Comparison of ENCODE assay signal across 8 cellular contexts in genomic region chr1:193104496-193104905, GRCh38. TPM values are rescaled to one million over a fixed set of nuclear protein-coding genes. Genes with fewer than 3 reads are reported as not detected.
DNase-seq lines count a peak whose midpoint lies in the region; ATAC-seq and TF ChIP-seq lines count a peak whose summit lies in the region.

No MANE protein-coding gene starts in this region.

- peak overlapping the region; percentile 42 for H2AFZ ChIP-seq in HCT116 (ENCODE audit: low read depth, low read length, poor library complexity, severe bottlenecking)

- H3K27me3 ChIP-seq in HCT116 (ENCODE audit: insufficient read depth, low read length) (no peaks in the 10 kb centered on the region), thyroid gland (no peaks in the 10 kb centered on the region)

- H3K27me3 Mint-ChIP-seq in activated CD4-positive, alpha-beta memory T cell treated with anti-CD3 and anti-CD28 coated beads, Interleukin-2, amount 10 ng/mL, durations not matched to agents 7 days and 5 days: no peaks in the 10 kb centered on the region

- H3K4me3 ChIP-seq in HCT116 (replicated peaks in 1 of 2; ENCODE audit: low read depth in 1 of 2, low read length in 2 of 2): peak overlapping the region; percentile 58 to 74
- peak overlapping the region; percentile 82 for H3K4me3 ChIP-seq in epithelial cell of proximal tubule (ENCODE audit: low read depth, low read length)
- H3K4me3 ChIP-seq in thyroid gland (replicated peaks in 1 of 3): peak overlapping the region; percentile 25 to 82 (median 75)

- intact Hi-C loops in HCT116 (cut with micrococcal nuclease): no loop called here
- intact Hi-C loops in thyroid gland (cut with DNase I): loop anchor here (5.0 kb wide), 1 partner anchor 37 kb away; no protein-coding TSS in a partner anchor

- WGBS in thyroid gland, 2 donors: 0 to 1% methylated on average over 13 to 22 of the region's 24 CpGs

- H3K79me2 ChIP-seq in HCT116 (ENCODE audit: insufficient read depth, low read length): peaks cover 30% of the 10 kb centered on the region

- peak; percentile 27 for DNase-seq in activated naive CD4-positive, alpha-beta T cell treated with Interleukin-2 at 50 U/mL for 16 hours
- DNase-seq in activated naive CD4-positive, alpha-beta T cell (lab: John Stamatoyannopoulos, UW): no peak
- peak; percentile 28 for DNase-seq in HCT116 (ENCODE audit: low read depth, low spot score)
- peak; percentile 76 for DNase-seq in M059J (ENCODE audit: low read depth)
- peak; percentile 20 for DNase-seq in activated CD4-positive, alpha-beta memory T cell treated with anti-CD3 and anti-CD28 coated beads, Interleukin-2, amount 10 ng/mL, durations not matched to agents 7 days and 5 days
- DNase-seq in epithelial cell of proximal tubule (ENCODE audit: low read depth): no peak
- DNase-seq in middle frontal gyrus (ENCODE audit: extremely low spot score, low spot score): peak; percentile 27
- peak; percentile 39 for DNase-seq in thyroid gland

- TF ChIP-seq CTCF in HCT116 (IDR thresholded peaks at IDR 0.05 in 2 of 3, conservative IDR thresholded peaks at IDR 0.05 in 1 of 3; ENCODE audit: borderline replicate concordance in 1 of 3, insufficient read depth in 1 of 3, low read depth in 2 of 3, low read length in 2 of 3): no peak
- TF ChIP-seq CTCF in epithelial cell of proximal tubule (conservative IDR thresholded peaks at IDR 0.05; ENCODE audit: low read depth, low read length): no peak
- no peak for TF ChIP-seq CTCF in thyroid gland (IDR thresholded peaks at IDR 0.05)

- peaks cover 12 to 20% of the 10 kb centered on the region in 2 experiments; a peak in 3 of 4 replicates for H3K4me1 ChIP-seq in HCT116 (ENCODE audit: control insufficient read depth in 1 of 2, insufficient read depth in 2 of 2, low read length in 2 of 2)
- H3K4me1 ChIP-seq in thyroid gland: peaks cover 9 to 11% of the 10 kb centered on the region in 2 donors

- peak overlapping the region; percentile 68 for H3K27ac Mint-ChIP-seq in activated CD4-positive, alpha-beta memory T cell treated with anti-CD3 and anti-CD28 coated beads, Interleukin-2, amount 10 ng/mL, durations not matched to agents 7 days and 5 days

- no peaks in the 10 kb centered on the region for H3K9me3 Mint-ChIP-seq in activated CD4-positive, alpha-beta memory T cell treated with anti-CD3 and anti-CD28 coated beads, Interleukin-2, amount 10 ng/mL, durations not matched to agents 7 days and 5 days

- H3K9me3 ChIP-seq in HCT116 (ENCODE audit: control insufficient read depth in 1 of 2, insufficient read depth in 1 of 2, low read depth in 1 of 2, low read length in 2 of 2): no peaks in the 10 kb centered on the region
- H3K9me3 ChIP-seq in thyroid gland: no peaks in the 10 kb centered on the region

- peaks cover 3% of the 10 kb centered on the region for H3K36me3 Mint-ChIP-seq in activated CD4-positive, alpha-beta memory T cell treated with anti-CD3 and anti-CD28 coated beads, Interleukin-2, amount 10 ng/mL, durations not matched to agents 7 days and 5 days (ENCODE audit: low read depth)

- H3K4me1 Mint-ChIP-seq in activated CD4-positive, alpha-beta memory T cell treated with anti-CD3 and anti-CD28 coated beads, Interleukin-2, amount 10 ng/mL, durations not matched to agents 7 days and 5 days: peaks cover 20% of the 10 kb centered on the region

- POLR2A ChIA-PET in HCT116 (lab: Charles Lee): interaction anchor here (1.2 to 2.4 kb wide), 5 partner anchors 9 to 46 kb away, joined by 5 to 16 read pairs (median 11); partner anchors contain the start of genes CDC73, RO60 and UCHL5
- POLR2A ChIA-PET in activated CD4-positive, alpha-beta memory T cell treated with anti-CD3 and anti-CD28 coated beads, Interleukin-2, amount 10 ng/mL, durations not matched to agents 7 days and 5 days (lab: Charles Lee): interaction anchor here (1.2 to 7.1 kb wide), 7 partner anchors 10 to 298 kb away, joined by 3 to 43 read pairs (median 4); partner anchors contain the start of genes CDC73, RO60 and UCHL5

- CTCF ChIA-PET in HCT116 (lab: Charles Lee): interaction anchor here (1.1 to 2.2 kb wide), 4 partner anchors 9 to 85 kb away, joined by 3 to 10 read pairs (median 4); partner anchors contain the start of gene CDC73
- CTCF ChIA-PET in activated CD4-positive, alpha-beta memory T cell treated with anti-CD3 and anti-CD28 coated beads, Interleukin-2, amount 10 ng/mL, durations not matched to agents 7 days and 5 days (lab: Charles Lee): interaction anchor here (0.7 to 3.5 kb wide), 5 partner anchors 11 to 46 kb away, joined by 3 to 12 read pairs (median 3); partner anchors contain the start of genes RO60 and UCHL5

- H3K9me2 ChIP-seq in HCT116 (ENCODE audit: insufficient read depth): no peaks in the 10 kb centered on the region

- no peaks in the 10 kb centered on the region for H4K20me1 ChIP-seq in HCT116 (ENCODE audit: insufficient read depth)

- H3K4me2 ChIP-seq in HCT116 (ENCODE audit: low read length): peak overlapping the region; percentile 74

- no peak for TF ChIP-seq POLR2A in HCT116 (IDR thresholded peaks at IDR 0.05; ENCODE audit: borderline replicate concordance, extremely low read depth, insufficient read depth, insufficient read length)
- TF ChIP-seq POLR2A in thyroid gland (IDR thresholded peaks at IDR 0.05): no peak

- peak; percentile 35 for ATAC-seq in HCT116

- H3K4me3 Mint-ChIP-seq in activated CD4-positive, alpha-beta memory T cell treated with anti-CD3 and anti-CD28 coated beads, Interleukin-2, amount 10 ng/mL, durations not matched to agents 7 days and 5 days: peak overlapping the region; percentile 92

- RAD21 ChIA-PET in HCT116 (lab: Charles Lee; ENCODE audit: low non-redundant PET in 1 of 2, low total read pairs in 2 of 2, uncharacterized antibody in 2 of 2, unreplicated experiment in 2 of 2): no interaction called here

- H3K9ac ChIP-seq in HCT116 (ENCODE audit: low read length): peak overlapping the region; percentile 72

- no peak for TF ChIP-seq RAD21 in HCT116 (IDR thresholded peaks at IDR 0.05; ENCODE audit: low read depth)

- H3K36me3 ChIP-seq in HCT116 (ENCODE audit: control insufficient read depth in 1 of 2, insufficient read depth in 2 of 2, low read length in 2 of 2): peaks cover 3 to 4% of the 10 kb centered on the region in 2 experiments; a peak in 1 of 4 replicates
- H3K36me3 ChIP-seq in thyroid gland: peaks cover 0 to 8% of the 10 kb centered on the region in 2 donors

- BruUV-seq in HCT116 (replicated peaks; lab: Mats Ljungman, UMichigan): TSS peak; percentile 42

- H3K27ac ChIP-seq in HCT116 (ENCODE audit: low read depth, low read length) (peak overlapping the region; percentile 79), thyroid gland (peak overlapping the region; percentile 78 to 87 (median 82))

TF ChIP-seq in HCT116, 20 proteins besides CTCF, POLR2A, EP300 and RAD21:
- no peak; the same call in 1 of the 2 replicates for TF ChIP-seq CBX3 (IDR thresholded peaks at IDR 0.05; ENCODE audit: low read depth)
- TF ChIP-seq EGR1 (IDR thresholded peaks at IDR 0.05; ENCODE audit: low read depth): 0 out of 2 replicates have a peak, but pooled peaks have one; percentile 14
- no peak for TF ChIP-seq EZH2 (IDR thresholded peaks at IDR 0.05)
- TF ChIP-seq ELF1 (IDR thresholded peaks at IDR 0.05; ENCODE audit: borderline replicate concordance, low read depth): peak; percentile 28; the same call in 1 of the 2 replicates
- TF ChIP-seq EZH2phosphoT487 (IDR thresholded peaks at IDR 0.05; ENCODE audit: borderline replicate concordance): no peak
TF ChIP-seq in HCT116: peak in this region for 2.

RNA-seq across cellular contexts. Expression of gene GLRX2, which starts 0.7 kb away (rescaled TPM):
- total RNA-seq in HCT116 (2021; ENCODE audit: unreplicated experiment) (30.6 TPM), epithelial cell of proximal tubule (18.6 and 20.6 TPM in 2 replicates), thyroid gland (10 to 100 TPM in 1 of 4 donors, 1 to 10 TPM in 3; 4.5 to 23.0 (median 6.1) TPM)
- 8.2 and 13.6 TPM in 2 replicates for polyA plus RNA-seq in HCT116 (2012)
- 7.3 and 33.9 TPM in 2 replicates for total RNA-seq in M059J (2014; rRNA removed; shearing (Covaris generic))
- 10 to 100 TPM; 16.1 to 18.0 TPM for total RNA-seq in activated CD4-positive, alpha-beta memory T cell treated with anti-CD3 and anti-CD28 coated beads, Interleukin-2, amount 10 ng/mL, durations not matched to agents 7 days and 5 days

RNA-seq across cellular contexts. Expression of gene CDC73, which starts 17.3 kb away (rescaled TPM):
- total RNA-seq in HCT116 (2021; ENCODE audit: unreplicated experiment) (63.2 TPM), epithelial cell of proximal tubule (15.1 and 19.3 TPM in 2 replicates), thyroid gland (10 to 100 TPM; 44.6 to 70.0 (median 50.5) TPM)
- 17.5 and 24.6 TPM in 2 replicates for polyA plus RNA-seq in HCT116 (2012)
- total RNA-seq in M059J (2014; rRNA removed; shearing (Covaris generic)): 16.0 and 17.6 TPM in 2 replicates
- 10 to 100 TPM; 62.0 to 64.9 TPM for total RNA-seq in activated CD4-positive, alpha-beta memory T cell treated with anti-CD3 and anti-CD28 coated beads, Interleukin-2, amount 10 ng/mL, durations not matched to agents 7 days and 5 days

RNA-seq across cellular contexts. Expression of gene RO60, which starts 45.1 kb away (rescaled TPM):
- total RNA-seq in HCT116 (2021; ENCODE audit: unreplicated experiment): 69.5 TPM
- 16.5 and 19.7 TPM in 2 replicates for polyA plus RNA-seq in HCT116 (2012)
- 57.3 and 88.1 TPM in 2 replicates for total RNA-seq in M059J (2014; rRNA removed; shearing (Covaris generic))
- 10 to 100 TPM; 64.4 to 67.5 TPM for total RNA-seq in activated CD4-positive, alpha-beta memory T cell treated with anti-CD3 and anti-CD28 coated beads, Interleukin-2, amount 10 ng/mL, durations not matched to agents 7 days and 5 days
- total RNA-seq in epithelial cell of proximal tubule: 62.0 and 71.1 TPM in 2 replicates
- 100 to 1,000 TPM in 2 of 4 donors, 10 to 100 TPM in 2; 90.1 to 129 (median 102) TPM for total RNA-seq in thyroid gland

RNA-seq across cellular contexts. Expression of gene UCHL5, which starts 45.3 kb away (rescaled TPM):
- total RNA-seq in HCT116 (2021; ENCODE audit: unreplicated experiment) (75.8 TPM), epithelial cell of proximal tubule (23.9 and 24.7 TPM in 2 replicates), thyroid gland (10 to 100 TPM; 24.5 to 31.1 (median 26.2) TPM)
- 28.2 and 40.4 TPM in 2 replicates for polyA plus RNA-seq in HCT116 (2012)
- total RNA-seq in M059J (2014; rRNA removed; shearing (Covaris generic)): 31.8 and 36.8 TPM in 2 replicates
- total RNA-seq in activated CD4-positive, alpha-beta memory T cell treated with anti-CD3 and anti-CD28 coated beads, Interleukin-2, amount 10 ng/mL, durations not matched to agents 7 days and 5 days: 10 to 100 TPM; 44.8 to 45.4 TPM

Comparison
In these comparisons a context has a peak if more than half of its experiments do, and no peak if none do; other contexts are left out.
1. DNase-seq: peak in activated naive CD4-positive, alpha-beta T cell treated with Interleukin-2 at 50 U/mL for 16 hours (single experiment), HCT116 (single experiment), M059J (single experiment), activated CD4-positive, alpha-beta memory T cell treated with anti-CD3 and anti-CD28 coated beads, Interleukin-2, amount 10 ng/mL, durations not matched to agents 7 days and 5 days (single experiment), middle frontal gyrus (single experiment) and thyroid gland (2 of 2); none in activated naive CD4-positive, alpha-beta T cell (0 of 4) and epithelial cell of proximal tubule (single experiment).
2. Peak in every context shown above with its lines, with median percentiles within 50 percentile points of each other: H3K4me3 ChIP-seq.